Comparison of ENCODE assay signal across 1 cellular context in genomic region chr15:74386496-74387140, GRCh38.
TF ChIP-seq lines count a peak whose summit lies in the region.

No MANE protein-coding gene starts in this region.

TF ChIP-seq in HepG2, 621 proteins besides CTCF, POLR2A, EP300 and RAD21:
- peak; percentile 28 for TF ChIP-seq TEAD3 (CRISPR knock-in tag; optimal IDR thresholded peaks at IDR 0.05; ENCODE audit: borderline replicate concordance)
- 0 out of 2 replicates have a peak, but pooled peaks have one; percentile 31 for TF ChIP-seq SPEN (CRISPR knock-in tag; IDR thresholded peaks at IDR 0.05; ENCODE audit: low read depth)
- TF ChIP-seq ZNF609 (CRISPR knock-in tag; IDR thresholded peaks at IDR 0.05; ENCODE audit: borderline replicate concordance) = no peak
- no peak for TF ChIP-seq ZNF234 (CRISPR knock-in tag; conservative IDR thresholded peaks at IDR 0.05)
- TF ChIP-seq ZNF331 (CRISPR knock-in tag; IDR thresholded peaks at IDR 0.05) = no peak
- peak; percentile 58; the same call in 1 of the 2 replicates for TF ChIP-seq MAFF (IDR thresholded peaks at IDR 0.05; ENCODE audit: low read depth, low read length)
- TF ChIP-seq ZNF816 (CRISPR knock-in tag; IDR thresholded peaks at IDR 0.05; ENCODE audit: borderline replicate concordance) = no peak
- TF ChIP-seq ZNF687 (CRISPR knock-in tag; IDR thresholded peaks at IDR 0.05) = peak; percentile 11; the same call in 1 of the 2 replicates
- TF ChIP-seq ZNF225 (CRISPR knock-in tag; IDR thresholded peaks at IDR 0.05) = no peak
- no peak for TF ChIP-seq TRAFD1 (CRISPR knock-in tag; IDR thresholded peaks at IDR 0.05; ENCODE audit: borderline replicate concordance)
- no peak for TF ChIP-seq ZBTB33 (CRISPR knock-in tag; IDR thresholded peaks at IDR 0.05)
- TF ChIP-seq ZSCAN5A (CRISPR knock-in tag; IDR thresholded peaks at IDR 0.05; ENCODE audit: borderline replicate concordance) = no peak
- TF ChIP-seq ZNF280D (CRISPR knock-in tag; IDR thresholded peaks at IDR 0.05) = no peak
- no peak for TF ChIP-seq SOX5 (CRISPR knock-in tag; IDR thresholded peaks at IDR 0.05; ENCODE audit: borderline replicate concordance)
- TF ChIP-seq MAFG (CRISPR knock-in tag; IDR thresholded peaks at IDR 0.05) = peak; percentile 45; the same call in 1 of the 2 replicates
- no peak for TF ChIP-seq ZNF569 (CRISPR knock-in tag; IDR thresholded peaks at IDR 0.05; ENCODE audit: borderline replicate concordance)
- TF ChIP-seq NCOA1 (CRISPR knock-in tag; IDR thresholded peaks at IDR 0.05) = no peak
- TF ChIP-seq ZFP91 (CRISPR knock-in tag; IDR thresholded peaks at IDR 0.05; ENCODE audit: borderline replicate concordance) = peak; percentile 14; the same call in 1 of the 2 replicates
- no peak for TF ChIP-seq ARID4A (CRISPR knock-in tag; IDR thresholded peaks at IDR 0.05; ENCODE audit: borderline replicate concordance)
- no peak for TF ChIP-seq AGO1 (IDR thresholded peaks at IDR 0.05; ENCODE audit: low read depth, low read length, poor library complexity, severe bottlenecking)
- TF ChIP-seq ZNF30 (CRISPR knock-in tag; IDR thresholded peaks at IDR 0.05) = no peak
- no peak for TF ChIP-seq IKZF5 (CRISPR knock-in tag; IDR thresholded peaks at IDR 0.05)
- TF ChIP-seq MAFK (conservative IDR thresholded peaks at IDR 0.05 in 1 of 2, IDR thresholded peaks at IDR 0.05 in 1 of 2; ENCODE audit: low read length in 2 of 2) = peak; percentile 74 to 81
